Comparison of ENCODE assay signal across 12 cellular contexts in genomic region chr5:158751961-158752655, GRCh38.
A peak's percentile ranks its signal among the peaks of the same experiment; 100 is the strongest.
DNase-seq lines count a peak whose midpoint lies in the region; ATAC-seq and TF ChIP-seq lines count a peak whose summit lies in the region.
"Had no signal": no experiment of that assay in that cellular context is flagged by ENCODE, and none has a peak within 500 bp of the region (broad histone marks: within the 10 kb centered on the region; RNA-seq: fewer than 3 reads in every experiment).

No MANE protein-coding gene starts in this region.

- H2AFZ ChIP-seq in OCI-LY3 (ENCODE audit: low read depth, low read length) = no peak overlapping the region

- H3K9me3 Mint-ChIP-seq in mesothelial cell of epicardium = no peaks in the 10 kb centered on the region

- H3K27ac Mint-ChIP-seq in mesothelial cell of epicardium = no peak overlapping the region

- H3K4me1 ChIP-seq in DOHH2 (ENCODE audit: control insufficient read depth, low read length) (peaks cover 77% of the 10 kb centered on the region), OCI-LY3 (ENCODE audit: low read length) (peaks cover 24% of the 10 kb centered on the region), stomach (no peaks in the 10 kb centered on the region)
- H3K4me1 ChIP-seq: left lung had no signal

- WGBS in stomach, 5 donors = 76 to 84% (median 80%) methylated on average over 3 of the region's 3 CpGs

- H3K9ac ChIP-seq in OCI-LY3 (ENCODE audit: low read length) = no peak overlapping the region
- H3K9ac ChIP-seq: KMS-11 had no signal

- no peaks in the 10 kb centered on the region for H3K27me3 ChIP-seq in DOHH2 (ENCODE audit: control insufficient read depth, low read length)
- no peaks in the 10 kb centered on the region for H3K27me3 ChIP-seq in OCI-LY3 (ENCODE audit: low read depth, low read length)
- no peaks in the 10 kb centered on the region for H3K27me3 ChIP-seq in stomach
- H3K27me3 ChIP-seq: left lung, right atrium auricular region had no signal

- TF ChIP-seq POLR2A in stomach (IDR thresholded peaks at IDR 0.05) = no peak

- H3K9me2 ChIP-seq in DOHH2 (replicated peaks; ENCODE audit: control insufficient read depth, low read length) = no peaks in the 10 kb centered on the region

- H3K27ac ChIP-seq in DOHH2 (ENCODE audit: low read depth, low read length) (peak overlapping the region; percentile 97), OCI-LY3 (ENCODE audit: low read length) (no peak overlapping the region), stomach (no peak overlapping the region)
- H3K27ac ChIP-seq: KMS-11, left lung, right atrium auricular region had no signal

- peaks cover 23% of the 10 kb centered on the region for H3K27me3 Mint-ChIP-seq in mesothelial cell of epicardium (ENCODE audit: low read depth)

- H3K79me2 ChIP-seq in DOHH2 (ENCODE audit: control insufficient read depth, low read length) = peaks cover 11% of the 10 kb centered on the region
- H3K79me2 ChIP-seq in OCI-LY3 (ENCODE audit: low read length) = no peaks in the 10 kb centered on the region

- ATAC-seq in GM19372 (IDR thresholded peaks at IDR 0.05; ENCODE audit: low read depth, unreplicated experiment) (peak; percentile 84), HG02885 (IDR thresholded peaks at IDR 0.05; ENCODE audit: poor library complexity, unreplicated experiment) (peak; percentile 83)
- ATAC-seq: left lung had no signal

- H3K4me3 ChIP-seq in DOHH2 (ENCODE audit: low read length) = peak overlapping the region; percentile 72
- no peak overlapping the region for H3K4me3 ChIP-seq in OCI-LY3 (ENCODE audit: low read length)
- H3K4me3 ChIP-seq in stomach = no peak overlapping the region
- H3K4me3 ChIP-seq: left lung, right atrium auricular region had no signal

- TF ChIP-seq CTCF in DOHH2 (IDR thresholded peaks at IDR 0.05; ENCODE audit: low read depth, low read length, poor library complexity, severe bottlenecking) (no peak), OCI-LY3 (IDR thresholded peaks at IDR 0.05; ENCODE audit: low read depth, low read length) (no peak), mesothelial cell of epicardium (IDR thresholded peaks at IDR 0.05; ENCODE audit: unreplicated experiment) (no peak), stomach (IDR thresholded peaks at IDR 0.05) (no peak)

- no peaks in the 10 kb centered on the region for H3K36me3 Mint-ChIP-seq in mesothelial cell of epicardium

- no peak for TF ChIP-seq EP300 in stomach (IDR thresholded peaks at IDR 0.05)

- no peak overlapping the region for H3K4me3 Mint-ChIP-seq in mesothelial cell of epicardium

- intact Hi-C loops in stomach (cut with DNase I; ENCODE audit: low total_unique reads) = no loop called here

- no peaks in the 10 kb centered on the region; the same call in 1 of the 2 replicates for H3K9me3 ChIP-seq in DOHH2 (ENCODE audit: control insufficient read depth, insufficient read depth, low read length)
- H3K9me3 ChIP-seq in OCI-LY3 (ENCODE audit: insufficient read depth, low read length) = no peaks in the 10 kb centered on the region
- no peaks in the 10 kb centered on the region for H3K9me3 ChIP-seq in stomach
- H3K9me3 ChIP-seq: left lung, right atrium auricular region had no signal

- DNase-seq in pons (ENCODE audit: low spot score) = no peak
- DNase-seq in mesothelial cell of epicardium (ENCODE audit: low spot score in 2 of 2, unreplicated experiment in 2 of 2) = no peak
- DNase-seq in stomach = no peak
- no peak for DNase-seq in effector CD8-positive, alpha-beta T cell (lab: John Stamatoyannopoulos, UW)
- DNase-seq: activated CD4-positive, alpha-beta T cell treated with anti-CD3 and anti-CD28 coated beads for 4 hours; left lung had no signal

- H4K20me1 ChIP-seq in DOHH2 (ENCODE audit: control insufficient read depth, insufficient read depth, low read depth, low read length) (no peaks in the 10 kb centered on the region), OCI-LY3 (ENCODE audit: insufficient read depth, low read length) (no peaks in the 10 kb centered on the region)

- H3K4me2 ChIP-seq in DOHH2 (ENCODE audit: low read length) = peak overlapping the region; percentile 75
- H3K4me2 ChIP-seq in OCI-LY3 (ENCODE audit: low read length) = peak overlapping the region; percentile 43
- H3K4me2 ChIP-seq: KMS-11 had no signal

- no peaks in the 10 kb centered on the region for H3K4me1 Mint-ChIP-seq in mesothelial cell of epicardium

- H3K36me3 ChIP-seq in DOHH2 (ENCODE audit: control insufficient read depth, low read length) (peaks cover 22% of the 10 kb centered on the region), OCI-LY3 (replicated peaks; ENCODE audit: low read depth, low read length) (no peaks in the 10 kb centered on the region), stomach (no peaks in the 10 kb centered on the region)
- H3K36me3 ChIP-seq: left lung, right atrium auricular region had no signal

- H3F3A ChIP-seq in DOHH2 (ENCODE audit: control insufficient read depth, insufficient read depth) = peaks cover 23% of the 10 kb centered on the region
